Comparison of ENCODE assay signal across 16 cellular contexts in genomic region chr20:38133680-38134426, GRCh38. TPM values are rescaled to one million over a fixed set of nuclear protein-coding genes. Genes with fewer than 3 reads are reported as not detected.
DNase-seq lines count a peak whose midpoint lies in the region; ATAC-seq, FAIRE-seq and TF ChIP-seq lines count a peak whose summit lies in the region.
"Had no signal": no experiment of that assay in that cellular context is flagged by ENCODE, and none has a peak within 500 bp of the region (broad histone marks: within the 10 kb centered on the region; RNA-seq: fewer than 3 reads in every experiment).

No MANE protein-coding gene starts in this region.

- peak overlapping the region; percentile 18 for H3K4me2 ChIP-seq in endothelial cell of umbilical vein (ENCODE audit: insufficient read depth, low read length)
- H3K4me2 ChIP-seq in osteoblast (ENCODE audit: insufficient read depth, low read length) = peak overlapping the region; percentile 51
- H3K4me2 ChIP-seq in MM.1S (ENCODE audit: low read depth, low read length) = no peak overlapping the region

- CTCF ChIA-PET in endothelial cell of umbilical vein (lab: Charles Lee) = interaction anchor here (1.0 to 4.4 kb wide), 9 partner anchors 8 to 87 kb away, joined by 3 to 42 read pairs (median 5); no protein-coding TSS in a partner anchor

- TF ChIP-seq CTCF in natural killer cell (IDR thresholded peaks at IDR 0.05) (no peak), endothelial cell of umbilical vein (IDR thresholded peaks at IDR 0.05; ENCODE audit: extremely low read depth in 1 of 2, insufficient read depth in 1 of 2, low read depth in 1 of 2, low read length in 2 of 2) (no peak), osteoblast (IDR thresholded peaks at IDR 0.05; ENCODE audit: extremely low read depth, low read depth, low read length) (no peak), uterus (IDR thresholded peaks at IDR 0.05) (no peak), MM.1S (IDR thresholded peaks at IDR 0.05; ENCODE audit: low read length) (no peak)

- H3K27ac Mint-ChIP-seq in natural killer cell treated with Interleukin-12 subunit alpha and Interleukin-12 subunit beta and Interleukin-15 and Interleukin-18, amount 100 ng/mL, for 72 hours = peak overlapping the region; percentile 18 to 70
- no peak overlapping the region for H3K27ac Mint-ChIP-seq in natural killer cell
- no peak overlapping the region for H3K27ac Mint-ChIP-seq in activated T-cell treated with anti-CD3 and anti-CD28 coated beads, Interleukin-2, amount 50 U/mL, for 72 hours

- dilution Hi-C loops in endothelial cell of umbilical vein (cut with MboI; ENCODE audit: extremely low pct_ligation_motif_present, low sequenced_read_pairs) = no loop called here

- POLR2A ChIA-PET in endothelial cell of umbilical vein (lab: Charles Lee) = interaction anchor here (0.7 to 1.7 kb wide), 4 partner anchors 9 to 76 kb away, joined by 3 to 6 read pairs (median 4); no protein-coding TSS in a partner anchor

- no peaks in the 10 kb centered on the region for H3K27me3 ChIP-seq in endothelial cell of umbilical vein (ENCODE audit: control insufficient read depth in 2 of 2, insufficient read depth in 2 of 2, low read length in 2 of 2)
- H3K27me3 ChIP-seq in osteoblast (ENCODE audit: insufficient read depth, low read length) = no peaks in the 10 kb centered on the region
- no peaks in the 10 kb centered on the region for H3K27me3 ChIP-seq in uterus
- no peaks in the 10 kb centered on the region for H3K27me3 ChIP-seq in MM.1S (replicated peaks; ENCODE audit: insufficient read depth, low read length)

- BruUV-seq in endothelial cell of umbilical vein (replicated peaks; lab: Mats Ljungman, UMichigan) = no TSS peak

- H4K20me1 ChIP-seq in endothelial cell of umbilical vein (replicated peaks; ENCODE audit: control insufficient read depth, extremely low read depth, insufficient read depth, low read length) = no peaks in the 10 kb centered on the region
- H4K20me1 ChIP-seq in osteoblast (ENCODE audit: insufficient read depth, low read length) = peaks cover 7% of the 10 kb centered on the region
- H4K20me1 ChIP-seq in MM.1S (ENCODE audit: insufficient read depth, low read length) = no peaks in the 10 kb centered on the region

- no peaks in the 10 kb centered on the region for H3K9me3 Mint-ChIP-seq in natural killer cell treated with Interleukin-12 subunit alpha and Interleukin-12 subunit beta and Interleukin-15 and Interleukin-18, amount 100 ng/mL, for 72 hours
- H3K9me3 Mint-ChIP-seq in natural killer cell = no peaks in the 10 kb centered on the region
- H3K9me3 Mint-ChIP-seq in activated T-cell treated with anti-CD3 and anti-CD28 coated beads, Interleukin-2, amount 50 U/mL, for 72 hours = no peaks in the 10 kb centered on the region

- intact Hi-C loops in natural killer cell (cut with micrococcal nuclease) = no loop called here
- intact Hi-C loops in endothelial cell of umbilical vein (cut with micrococcal nuclease) = loop anchor here (1.0 kb wide), 5 partner anchors 9 to 61 kb away; partner anchors contain the start of gene TGM2
- intact Hi-C loops in uterus (cut with DNase I; ENCODE audit: low total_unique reads) = no loop called here

- DNase-seq in natural killer cell treated with Interleukin-12 subunit alpha and Interleukin-12 subunit beta and Interleukin-15 and Interleukin-18, amount 100 ng/mL, for 72 hours (ENCODE audit: low spot score) = no peak
- DNase-seq in natural killer cell = no peak
- DNase-seq in endothelial cell of umbilical vein (ENCODE audit: low read depth, low spot score) = no peak
- DNase-seq in osteoblast (ENCODE audit: insufficient read length, low spot score, missing footprints) = no peak
- no peak for DNase-seq in uterus
- no peak for DNase-seq in MM.1S
- no peak for DNase-seq in activated T-cell treated with anti-CD3 and anti-CD28 coated beads, Interleukin-2, amount 50 U/mL, for 72 hours
- DNase-seq: activated naive CD4-positive, alpha-beta T cell treated with Interleukin-2 at 50 U/mL for 16 hours; foreskin melanocyte; NCI-H1436; NCI-H345; stimulated activated CD4-positive, alpha-beta T cell treated with anti-CD3 and anti-CD28 coated beads, Interleukin-2, amount 100 ng/mL, for 48 hours; WERI-Rb-1 had no signal

- H3K27me3 Mint-ChIP-seq in natural killer cell treated with Interleukin-12 subunit alpha and Interleukin-12 subunit beta and Interleukin-15 and Interleukin-18, amount 100 ng/mL, for 72 hours = no peaks in the 10 kb centered on the region
- H3K27me3 Mint-ChIP-seq in natural killer cell (ENCODE audit: low read depth in 2 of 2) = no peaks in the 10 kb centered on the region
- H3K27me3 Mint-ChIP-seq in activated T-cell treated with anti-CD3 and anti-CD28 coated beads, Interleukin-2, amount 50 U/mL, for 72 hours (ENCODE audit: low read depth) = no peaks in the 10 kb centered on the region

- H2AFZ ChIP-seq in endothelial cell of umbilical vein (ENCODE audit: low read depth, low read length) (no peak overlapping the region), osteoblast (ENCODE audit: low read length) (no peak overlapping the region), MM.1S (ENCODE audit: low read length) (no peak overlapping the region)

- H3K9me3 ChIP-seq in endothelial cell of umbilical vein (replicated peaks; ENCODE audit: control insufficient read depth, insufficient read depth, low read length) (no peaks in the 10 kb centered on the region), osteoblast (ENCODE audit: low read depth, low read length) (no peaks in the 10 kb centered on the region), uterus (no peaks in the 10 kb centered on the region), MM.1S (replicated peaks; ENCODE audit: insufficient read depth, low read length) (no peaks in the 10 kb centered on the region)

- TF ChIP-seq POLR2A in endothelial cell of umbilical vein (IDR thresholded peaks at IDR 0.05; ENCODE audit: low read depth, low read length) = no peak
- no peak for TF ChIP-seq POLR2A in uterus (IDR thresholded peaks at IDR 0.05)

- H3K9ac ChIP-seq in endothelial cell of umbilical vein (replicated peaks; ENCODE audit: extremely low read depth, insufficient read depth, low read length) (peak overlapping the region; percentile 51), MM.1S (ENCODE audit: low read length) (no peak overlapping the region)

- H3K36me3 ChIP-seq in endothelial cell of umbilical vein (ENCODE audit: control insufficient read depth in 2 of 2, extremely low read depth in 1 of 2, insufficient read depth in 2 of 2, low read length in 2 of 2) (peaks cover 30 to 69% of the 10 kb centered on the region in 2 experiments), osteoblast (ENCODE audit: insufficient read depth, low read length) (peaks cover 98% of the 10 kb centered on the region), uterus (no peaks in the 10 kb centered on the region), MM.1S (replicated peaks; ENCODE audit: insufficient read depth, low read length) (no peaks in the 10 kb centered on the region)
- H3K36me3 ChIP-seq: WERI-Rb-1 had no signal

- peak overlapping the region; percentile 88 for H3K27ac ChIP-seq in endothelial cell of umbilical vein (ENCODE audit: insufficient read depth, low read depth, low read length)
- H3K27ac ChIP-seq in osteoblast (ENCODE audit: low read depth, low read length) = peak overlapping the region; percentile 72
- H3K27ac ChIP-seq in uterus = peak overlapping the region; percentile 57 to 60
- no peak overlapping the region for H3K27ac ChIP-seq in MM.1S (ENCODE audit: low read length)
- H3K27ac ChIP-seq: WERI-Rb-1 had no signal

- H3K4me3 Mint-ChIP-seq in natural killer cell treated with Interleukin-12 subunit alpha and Interleukin-12 subunit beta and Interleukin-15 and Interleukin-18, amount 100 ng/mL, for 72 hours = no peak overlapping the region
- no peak overlapping the region for H3K4me3 Mint-ChIP-seq in natural killer cell
- H3K4me3 Mint-ChIP-seq in activated T-cell treated with anti-CD3 and anti-CD28 coated beads, Interleukin-2, amount 50 U/mL, for 72 hours = no peak overlapping the region

- H3K9me1 ChIP-seq in endothelial cell of umbilical vein (replicated peaks; ENCODE audit: control insufficient read depth, extremely low read depth, insufficient read depth, low read length) = no peaks in the 10 kb centered on the region

- H3K4me3 ChIP-seq in endothelial cell of umbilical vein (replicated peaks in 1 of 3; ENCODE audit: insufficient read depth in 1 of 3, low read depth in 1 of 3, low read length in 3 of 3) (no peak overlapping the region), osteoblast (ENCODE audit: insufficient read depth, low read length) (no peak overlapping the region), uterus (no peak overlapping the region), MM.1S (ENCODE audit: low read length) (no peak overlapping the region)

- no peak for ATAC-seq in natural killer cell treated with Interleukin-12 subunit alpha and Interleukin-12 subunit beta and Interleukin-15 and Interleukin-18, amount 100 ng/mL, for 72 hours
- ATAC-seq in natural killer cell (no peak), HG03139 (IDR thresholded peaks at IDR 0.05; ENCODE audit: unreplicated experiment) (no peak)
- no peak for ATAC-seq in activated T-cell treated with anti-CD3 and anti-CD28 coated beads, Interleukin-2, amount 50 U/mL, for 72 hours (replicated peaks in 1 of 2)

- no peaks in the 10 kb centered on the region for H3F3A ChIP-seq in MM.1S (ENCODE audit: insufficient read depth, low read length)

- H3K9me2 ChIP-seq in MM.1S (replicated peaks; ENCODE audit: insufficient read depth, low read length) = no peaks in the 10 kb centered on the region

- no peaks in the 10 kb centered on the region for H3K36me3 Mint-ChIP-seq in natural killer cell treated with Interleukin-12 subunit alpha and Interleukin-12 subunit beta and Interleukin-15 and Interleukin-18, amount 100 ng/mL, for 72 hours
- no peaks in the 10 kb centered on the region for H3K36me3 Mint-ChIP-seq in natural killer cell
- H3K36me3 Mint-ChIP-seq in activated T-cell treated with anti-CD3 and anti-CD28 coated beads, Interleukin-2, amount 50 U/mL, for 72 hours (ENCODE audit: insufficient read depth in 2 of 2) = no peaks in the 10 kb centered on the region

- no peak for FAIRE-seq in endothelial cell of umbilical vein (lab: Jason Lieb, UNC)
- FAIRE-seq: islet of Langerhans had no signal

- H3K4me1 ChIP-seq in endothelial cell of umbilical vein (ENCODE audit: control insufficient read depth, extremely low read depth, insufficient read depth, low read length) (peaks cover 46% of the 10 kb centered on the region), osteoblast (ENCODE audit: insufficient read depth, low read length) (peaks cover 25% of the 10 kb centered on the region), uterus (peaks cover 0 to 6% of the 10 kb centered on the region in 2 donors), MM.1S (ENCODE audit: low read length) (no peaks in the 10 kb centered on the region)

- H3K79me2 ChIP-seq in endothelial cell of umbilical vein (ENCODE audit: control insufficient read depth, insufficient read depth, low read length) (no peaks in the 10 kb centered on the region), osteoblast (ENCODE audit: insufficient read depth, low read length) (no peaks in the 10 kb centered on the region), MM.1S (ENCODE audit: low read length) (no peaks in the 10 kb centered on the region)

- peaks cover 6 to 7% of the 10 kb centered on the region in 2 donors for H3K4me1 Mint-ChIP-seq in natural killer cell treated with Interleukin-12 subunit alpha and Interleukin-12 subunit beta and Interleukin-15 and Interleukin-18, amount 100 ng/mL, for 72 hours (ENCODE audit: low read depth in 2 of 2)
- peaks cover 0 to 6% of the 10 kb centered on the region in 2 donors for H3K4me1 Mint-ChIP-seq in natural killer cell
- H3K4me1 Mint-ChIP-seq in activated T-cell treated with anti-CD3 and anti-CD28 coated beads, Interleukin-2, amount 50 U/mL, for 72 hours (ENCODE audit: low read depth) = peaks cover 7% of the 10 kb centered on the region

RNA-seq across cellular contexts. Expression of gene TGM2, which starts 31.2 kb away (rescaled TPM):
- total RNA-seq in natural killer cell treated with Interleukin-12 subunit alpha and Interleukin-12 subunit beta and Interleukin-15 and Interleukin-18, amount 100 ng/mL, for 72 hours = 1 to 10 TPM in 1 of 2 donors, under 1 TPM in 1; 0.81 to 2.4 TPM
- total RNA-seq in natural killer cell = under 1 TPM in 2 of 3 donors, not detected in 1; 0.33 TPM
- 708 and 868 TPM in 2 replicates for total RNA-seq in endothelial cell of umbilical vein
- 810 and 861 TPM in 2 replicates for polyA plus RNA-seq in endothelial cell of umbilical vein
- 710 and 739 TPM in 2 replicates for polyA plus RNA-seq in endothelial cell of umbilical vein (2011; cell fraction: cytosol; rRNA removed)
- polyA plus RNA-seq in endothelial cell of umbilical vein (2011; cell fraction: nucleus; rRNA removed) = 680 and 705 TPM in 2 replicates
- 931 and 1,022 TPM in 2 replicates for polyA plus RNA-seq in endothelial cell of umbilical vein (2012)
- polyA minus RNA-seq in endothelial cell of umbilical vein = 986 and 1,245 TPM in 2 replicates
- 21.3 TPM for polyA minus RNA-seq in endothelial cell of umbilical vein (2011; cell fraction: cytosol; rRNA and poly(A)+ RNA removed)
- polyA minus RNA-seq in endothelial cell of umbilical vein (2011; cell fraction: nucleus; rRNA and poly(A)+ RNA removed) = 361 and 435 TPM in 2 replicates
- total RNA-seq in osteoblast = 78.2 and 137 TPM in 2 replicates
- total RNA-seq in uterus = 100 to 1,000 TPM; 136 to 639 (median 209) TPM
- under 1 TPM; 0.23 to 0.38 TPM for total RNA-seq in activated T-cell treated with anti-CD3 and anti-CD28 coated beads, Interleukin-2, amount 50 U/mL, for 72 hours
- total RNA-seq: activated CD8-positive, alpha-beta memory T cell treated with anti-CD3 and anti-CD28 coated beads for 36 hours had no signal

Comparison
In these comparisons a context has a peak if more than half of its experiments do, and no peak if none do; other contexts are left out.
1. H3K27ac Mint-ChIP-seq: peak in natural killer cell treated with Interleukin-12 subunit alpha and Interleukin-12 subunit beta and Interleukin-15 and Interleukin-18, amount 100 ng/mL, for 72 hours (2 of 2); none in natural killer cell (0 of 2) and activated T-cell treated with anti-CD3 and anti-CD28 coated beads, Interleukin-2, amount 50 U/mL, for 72 hours (single experiment).
2. RNA of gene TGM2, which starts 31.2 kb away (total RNA-seq): 708 to 868 TPM in endothelial cell of umbilical vein, 136 to 639 TPM in uterus and 78.2 to 137 TPM in osteoblast; 0.81 to 2.4 TPM in natural killer cell treated with Interleukin-12 subunit alpha and Interleukin-12 subunit beta and Interleukin-15 and Interleukin-18, amount 100 ng/mL, for 72 hours, 0.23 to 0.38 TPM in activated T-cell treated with anti-CD3 and anti-CD28 coated beads, Interleukin-2, amount 50 U/mL, for 72 hours and 0.33 TPM in natural killer cell; every median in the first group is over 10 times any median in the second.